ENCODE assay signal across 1 cellular context in the genomic region with DNA sequence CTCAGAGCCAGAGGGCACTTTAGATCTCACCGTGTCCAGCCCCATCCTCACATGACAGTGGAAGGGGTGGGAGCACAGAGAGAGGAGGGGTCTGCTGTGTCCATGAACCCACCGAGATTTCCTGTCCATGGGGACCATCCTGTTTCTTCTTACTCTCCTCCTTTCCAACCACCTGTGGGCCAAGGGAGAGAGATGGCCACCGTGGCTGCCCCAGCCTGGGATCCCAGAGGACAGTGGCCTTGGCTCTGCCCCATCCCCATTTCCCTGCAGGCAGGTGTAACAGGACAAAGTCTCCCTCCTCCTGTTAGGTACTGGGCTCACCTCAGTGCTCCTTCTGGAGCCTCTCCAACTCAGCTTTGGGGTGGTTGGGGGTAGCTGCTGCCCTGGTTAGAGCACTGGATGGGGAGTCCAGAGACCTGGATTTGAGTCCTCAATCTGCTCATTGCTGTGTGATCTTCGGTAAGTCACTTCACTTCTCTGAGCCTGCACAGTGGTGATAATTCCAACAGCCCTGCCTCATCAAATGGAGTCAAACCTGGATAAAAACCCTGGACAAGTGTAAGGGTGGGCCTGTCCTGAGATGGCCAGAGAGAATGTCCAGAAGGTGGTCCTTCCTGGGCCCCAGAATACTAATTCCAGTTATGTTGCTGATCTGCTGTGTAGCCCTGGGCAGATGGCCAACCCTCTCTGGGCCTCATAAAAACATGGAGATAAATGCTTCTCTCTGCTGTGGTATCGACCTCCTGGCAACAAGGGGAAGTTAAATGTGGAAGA.
TF ChIP-seq lines count a peak whose summit lies in the region.

No MANE protein-coding gene starts in this region.

TF ChIP-seq in HEK293, 187 proteins besides CTCF, POLR2A, EP300 and RAD21 (continued from another document):
- TF ChIP-seq, protein P1, sequence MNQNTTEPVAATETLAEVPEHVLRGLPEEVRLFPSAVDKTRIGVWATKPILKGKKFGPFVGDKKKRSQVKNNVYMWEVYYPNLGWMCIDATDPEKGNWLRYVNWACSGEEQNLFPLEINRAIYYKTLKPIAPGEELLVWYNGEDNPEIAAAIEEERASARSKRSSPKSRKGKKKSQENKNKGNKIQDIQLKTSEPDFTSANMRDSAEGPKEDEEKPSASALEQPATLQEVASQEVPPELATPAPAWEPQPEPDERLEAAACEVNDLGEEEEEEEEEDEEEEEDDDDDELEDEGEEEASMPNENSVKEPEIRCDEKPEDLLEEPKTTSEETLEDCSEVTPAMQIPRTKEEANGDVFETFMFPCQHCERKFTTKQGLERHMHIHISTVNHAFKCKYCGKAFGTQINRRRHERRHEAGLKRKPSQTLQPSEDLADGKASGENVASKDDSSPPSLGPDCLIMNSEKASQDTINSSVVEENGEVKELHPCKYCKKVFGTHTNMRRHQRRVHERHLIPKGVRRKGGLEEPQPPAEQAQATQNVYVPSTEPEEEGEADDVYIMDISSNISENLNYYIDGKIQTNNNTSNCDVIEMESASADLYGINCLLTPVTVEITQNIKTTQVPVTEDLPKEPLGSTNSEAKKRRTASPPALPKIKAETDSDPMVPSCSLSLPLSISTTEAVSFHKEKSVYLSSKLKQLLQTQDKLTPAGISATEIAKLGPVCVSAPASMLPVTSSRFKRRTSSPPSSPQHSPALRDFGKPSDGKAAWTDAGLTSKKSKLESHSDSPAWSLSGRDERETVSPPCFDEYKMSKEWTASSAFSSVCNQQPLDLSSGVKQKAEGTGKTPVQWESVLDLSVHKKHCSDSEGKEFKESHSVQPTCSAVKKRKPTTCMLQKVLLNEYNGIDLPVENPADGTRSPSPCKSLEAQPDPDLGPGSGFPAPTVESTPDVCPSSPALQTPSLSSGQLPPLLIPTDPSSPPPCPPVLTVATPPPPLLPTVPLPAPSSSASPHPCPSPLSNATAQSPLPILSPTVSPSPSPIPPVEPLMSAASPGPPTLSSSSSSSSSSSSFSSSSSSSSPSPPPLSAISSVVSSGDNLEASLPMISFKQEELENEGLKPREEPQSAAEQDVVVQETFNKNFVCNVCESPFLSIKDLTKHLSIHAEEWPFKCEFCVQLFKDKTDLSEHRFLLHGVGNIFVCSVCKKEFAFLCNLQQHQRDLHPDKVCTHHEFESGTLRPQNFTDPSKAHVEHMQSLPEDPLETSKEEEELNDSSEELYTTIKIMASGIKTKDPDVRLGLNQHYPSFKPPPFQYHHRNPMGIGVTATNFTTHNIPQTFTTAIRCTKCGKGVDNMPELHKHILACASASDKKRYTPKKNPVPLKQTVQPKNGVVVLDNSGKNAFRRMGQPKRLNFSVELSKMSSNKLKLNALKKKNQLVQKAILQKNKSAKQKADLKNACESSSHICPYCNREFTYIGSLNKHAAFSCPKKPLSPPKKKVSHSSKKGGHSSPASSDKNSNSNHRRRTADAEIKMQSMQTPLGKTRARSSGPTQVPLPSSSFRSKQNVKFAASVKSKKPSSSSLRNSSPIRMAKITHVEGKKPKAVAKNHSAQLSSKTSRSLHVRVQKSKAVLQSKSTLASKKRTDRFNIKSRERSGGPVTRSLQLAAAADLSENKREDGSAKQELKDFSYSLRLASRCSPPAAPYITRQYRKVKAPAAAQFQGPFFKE (tag by site-specific recombination; IDR thresholded peaks at IDR 0.05; ENCODE audit: borderline replicate concordance), result no peak
